12 cellular contexts compared by ENCODE assay signal in the genomic region with DNA sequence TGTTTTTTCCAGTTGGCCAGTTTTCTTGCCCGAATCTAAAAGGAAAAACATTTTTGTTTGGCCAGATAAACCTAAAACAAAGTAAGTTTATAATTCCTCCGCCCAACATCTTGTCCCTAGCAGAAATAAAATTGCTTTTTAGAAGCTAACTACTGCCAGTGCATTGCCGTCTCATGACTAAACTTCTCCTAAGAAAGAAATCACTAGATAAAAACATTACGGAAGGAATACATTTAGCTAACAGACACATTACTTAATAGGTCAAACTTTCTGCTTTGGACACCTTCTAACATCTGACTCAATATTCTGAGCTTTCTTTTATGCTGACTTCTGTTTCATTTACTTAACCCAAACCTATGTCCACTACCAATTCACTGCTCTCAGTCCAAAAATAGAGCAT. TPM values are rescaled to one million over a fixed set of nuclear protein-coding genes. Genes with fewer than 3 reads are reported as not detected.
DNase-seq lines count a peak whose midpoint lies in the region; ATAC-seq lines count a peak whose summit lies in the region.
"Had no signal": no experiment of that assay in that cellular context is flagged by ENCODE, and none has a peak within 500 bp of the region (broad histone marks: within the 10 kb centered on the region; RNA-seq: fewer than 3 reads in every experiment).

No MANE protein-coding gene starts in this region.

- no peaks in the 10 kb centered on the region for H3K36me3 ChIP-seq in skeletal muscle satellite cell (ENCODE audit: insufficient read depth, low read length)
- H3K36me3 ChIP-seq: SJCRH30 had no signal

- H3K4me1 ChIP-seq in skeletal muscle satellite cell (ENCODE audit: control insufficient read depth, insufficient read depth, low read length): peaks cover 14% of the 10 kb centered on the region
- H3K4me1 ChIP-seq: SJCRH30 had no signal

- no peak overlapping the region for H3K4me3 ChIP-seq in skeletal muscle satellite cell (ENCODE audit: low read length)
- H3K4me3 ChIP-seq: SJCRH30 had no signal

- peak; percentile 67 for DNase-seq in EH (ENCODE audit: low read depth)
- DNase-seq in amniotic epithelial cell (ENCODE audit: low read depth): peak; percentile 76
- DNase-seq in left ventricle myocardium superior: no peak
- no peak for DNase-seq in NCI-H510A treated with DMSO at 0.1 percent for 48 hours (lab: John Stamatoyannopoulos, UW)
- no peak for DNase-seq in dermis blood vessel endothelial cell
- DNase-seq in NCI-H1436 (lab: John Stamatoyannopoulos, UW): no peak
- DNase-seq: activated CD4-positive, alpha-beta T cell treated with anti-CD3 and anti-CD28 coated beads, Interleukin-2, amount 10 ng/mL, durations not matched to agents 7 days and 5 days; activated naive CD4-positive, alpha-beta T cell treated with anti-CD3 and anti-CD28 coated beads, Interleukin-2, amount 10 ng/mL, durations not matched to agents 7 days and 5 days; SJCRH30; stimulated activated CD4-positive, alpha-beta T cell treated with anti-CD3 and anti-CD28 coated beads, Interleukin-4, amount 100 ng/mL, for 1 hour had no signal

- peak overlapping the region; percentile 61 for H3K4me2 ChIP-seq in skeletal muscle satellite cell (ENCODE audit: low read length)

- peak; percentile 59 for ATAC-seq in left ventricle myocardium superior
- no peak for ATAC-seq in HG03280 (IDR thresholded peaks at IDR 0.05; ENCODE audit: unreplicated experiment)

- no peaks in the 10 kb centered on the region for H3K9me3 ChIP-seq in skeletal muscle satellite cell (replicated peaks; ENCODE audit: low read length)
- H3K9me3 ChIP-seq: SJCRH30 had no signal

- intact Hi-C loops in left ventricle myocardium superior (cut with micrococcal nuclease): no loop called here

- peak overlapping the region; percentile 12 for H3K9ac ChIP-seq in skeletal muscle satellite cell (ENCODE audit: low read depth, low read length)

- no peaks in the 10 kb centered on the region for H3K27me3 ChIP-seq in skeletal muscle satellite cell (ENCODE audit: control insufficient read depth, insufficient read depth, low read length)
- H3K27me3 ChIP-seq: SJCRH30 had no signal

RNA-seq across cellular contexts. Expression of a gene that starts 36.2 kb away (rescaled TPM):
- 13.4 TPM for total RNA-seq in left ventricle myocardium superior
- 7.4 and 10.3 TPM in 2 replicates for total RNA-seq in skeletal muscle satellite cell (2012; rRNA removed)
- 20.2 and 23.3 TPM in 2 replicates for total RNA-seq in dermis blood vessel endothelial cell

Comparison
In these comparisons a context has a peak if more than half of its experiments do, and no peak if none do; other contexts are left out.
1. DNase-seq: peak in EH (single experiment) and amniotic epithelial cell (single experiment); none in left ventricle myocardium superior (single experiment), NCI-H510A treated with DMSO at 0.1 percent for 48 hours (single experiment), dermis blood vessel endothelial cell (single experiment) and NCI-H1436 (single experiment).